ENCODE assay signal across 8 cellular contexts in the genomic region with DNA sequence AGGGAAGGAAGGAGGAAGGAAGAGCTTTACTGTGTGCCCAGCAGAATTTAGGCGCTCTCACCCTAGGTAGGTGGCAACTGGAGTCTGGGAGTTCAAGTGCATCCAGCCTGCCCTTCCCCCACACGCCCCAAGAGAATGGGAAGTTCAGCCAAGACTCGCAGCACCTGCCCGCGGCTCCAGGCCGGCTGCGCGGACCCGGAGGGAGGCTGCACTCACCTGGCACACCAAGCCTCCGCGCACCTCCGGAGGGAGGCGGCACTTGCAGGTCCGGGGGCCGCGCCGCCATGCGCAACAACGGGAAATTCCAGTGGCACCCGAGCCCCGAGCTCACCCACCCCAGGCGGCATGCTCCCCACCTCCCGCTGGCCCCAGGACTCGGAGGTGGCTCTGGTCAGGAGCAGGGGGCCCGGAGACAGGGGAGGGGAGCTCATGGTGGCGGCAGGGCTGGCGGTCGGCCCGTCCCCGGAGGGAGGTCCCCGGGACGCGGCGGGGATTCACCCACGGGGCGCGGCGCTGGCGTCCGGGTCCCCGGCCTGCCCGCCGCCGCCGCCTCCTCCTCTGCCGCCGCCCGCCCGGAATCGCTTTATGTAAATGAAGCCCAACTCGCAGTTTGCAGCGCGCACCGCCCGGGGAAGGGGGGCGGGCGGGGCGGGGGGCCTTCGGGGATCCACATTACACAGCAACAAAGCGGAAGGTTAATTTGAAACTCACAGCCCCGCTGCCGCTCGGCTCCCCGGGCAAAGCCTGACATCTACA. TPM values are rescaled to one million over a fixed set of nuclear protein-coding genes. Genes with fewer than 3 reads are reported as not detected.
DNase-seq lines count a peak whose midpoint lies in the region; ATAC-seq and TF ChIP-seq lines count a peak whose summit lies in the region.

A gene with protein sequence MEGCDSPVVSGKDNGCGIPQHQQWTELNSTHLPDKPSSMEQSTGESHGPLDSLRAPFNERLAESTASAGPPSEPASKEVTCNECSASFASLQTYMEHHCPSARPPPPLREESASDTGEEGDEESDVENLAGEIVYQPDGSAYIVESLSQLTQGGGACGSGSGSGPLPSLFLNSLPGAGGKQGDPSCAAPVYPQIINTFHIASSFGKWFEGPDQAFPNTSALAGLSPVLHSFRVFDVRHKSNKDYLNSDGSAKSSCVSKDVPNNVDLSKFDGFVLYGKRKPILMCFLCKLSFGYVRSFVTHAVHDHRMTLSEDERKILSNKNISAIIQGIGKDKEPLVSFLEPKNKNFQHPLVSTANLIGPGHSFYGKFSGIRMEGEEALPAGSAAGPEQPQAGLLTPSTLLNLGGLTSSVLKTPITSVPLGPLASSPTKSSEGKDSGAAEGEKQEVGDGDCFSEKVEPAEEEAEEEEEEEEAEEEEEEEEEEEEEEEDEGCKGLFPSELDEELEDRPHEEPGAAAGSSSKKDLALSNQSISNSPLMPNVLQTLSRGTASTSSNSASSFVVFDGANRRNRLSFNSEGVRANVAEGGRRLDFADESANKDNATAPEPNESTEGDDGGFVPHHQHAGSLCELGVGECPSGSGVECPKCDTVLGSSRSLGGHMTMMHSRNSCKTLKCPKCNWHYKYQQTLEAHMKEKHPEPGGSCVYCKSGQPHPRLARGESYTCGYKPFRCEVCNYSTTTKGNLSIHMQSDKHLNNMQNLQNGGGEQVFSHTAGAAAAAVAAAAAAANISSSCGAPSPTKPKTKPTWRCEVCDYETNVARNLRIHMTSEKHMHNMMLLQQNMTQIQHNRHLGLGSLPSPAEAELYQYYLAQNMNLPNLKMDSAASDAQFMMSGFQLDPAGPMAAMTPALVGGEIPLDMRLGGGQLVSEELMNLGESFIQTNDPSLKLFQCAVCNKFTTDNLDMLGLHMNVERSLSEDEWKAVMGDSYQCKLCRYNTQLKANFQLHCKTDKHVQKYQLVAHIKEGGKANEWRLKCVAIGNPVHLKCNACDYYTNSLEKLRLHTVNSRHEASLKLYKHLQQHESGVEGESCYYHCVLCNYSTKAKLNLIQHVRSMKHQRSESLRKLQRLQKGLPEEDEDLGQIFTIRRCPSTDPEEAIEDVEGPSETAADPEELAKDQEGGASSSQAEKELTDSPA (N-terminal part only) (minus strand): TSS at position 593 of the 756 bp plus-strand sequence. CDS start 87,983 bp downstream, outside the sequence.

- H3K56ac ChIP-seq in H9 (ENCODE audit: insufficient read length, low read depth, low read length): no peak within 1 kb of the TSS

- no peak within 1 kb of the TSS for H4K5ac ChIP-seq in H9 (ENCODE audit: insufficient read length, low read depth, low read length)

- H3K4me3 Mint-ChIP-seq in activated CD4-positive, alpha-beta T cell treated with anti-CD3 and anti-CD28 coated beads for 36 hours: peak within 1 kb of the TSS; percentile 45
- peak within 1 kb of the TSS; percentile 63 to 78 for H3K4me3 Mint-ChIP-seq in H9
- H3K4me3 Mint-ChIP-seq in activated T-cell treated with anti-CD3 and anti-CD28 coated beads, Interleukin-2, amount 50 U/mL, for 24 hours: peak within 1 kb of the TSS; percentile 22
- peak within 1 kb of the TSS; percentile 86 to 91 (median 90) for H3K4me3 Mint-ChIP-seq in nephron

- no peaks in the 10 kb centered on the region for H3K9me3 ChIP-seq in H9 (ENCODE audit: control insufficient read depth, low read depth, low read length)

- no CpG with 5 or more reads among the region's 64 CpGs for WGBS in H9 (ENCODE audit: extremely low coverage, insufficient read length, low lambda C conversion rate)

- TF ChIP-seq CTCF in H9 (conservative IDR thresholded peaks at IDR 0.05) (no peak; the same call in 2 of the 3 replicates), fibroblast of the aortic adventitia (IDR thresholded peaks at IDR 0.05; ENCODE audit: insufficient read depth, low read length) (peak; percentile 21), nephron (IDR thresholded peaks at IDR 0.05; ENCODE audit: unreplicated experiment in 3 of 3) (peak in 1 of 3 experiments; percentile 28)

- peak; percentile 69 for ATAC-seq in activated CD4-positive, alpha-beta T cell treated with anti-CD3 and anti-CD28 coated beads for 36 hours

- H2BK5ac ChIP-seq in H9 (ENCODE audit: insufficient read length, low read length): no peak within 1 kb of the TSS

- H3T11ph ChIP-seq in H9 (ENCODE audit: low read length): no peak within 1 kb of the TSS

- H3K4me2 ChIP-seq in H9 (ENCODE audit: insufficient read depth, insufficient read length, low read length): peak within 1 kb of the TSS; percentile 52

- peak; percentile 57 for DNase-seq in activated CD4-positive, alpha-beta T cell treated with anti-CD3 and anti-CD28 coated beads for 36 hours
- DNase-seq in activated CD4-positive, alpha-beta T cell treated with anti-CD3 and anti-CD28 coated beads for 1 hour: no peak
- DNase-seq in H9 (peak; percentile 83), M059J (ENCODE audit: low read depth) (peak; percentile 73), fibroblast of the aortic adventitia (ENCODE audit: low read depth) (peak; percentile 51), HUDEP-2 (lab: John Stamatoyannopoulos, UW; ENCODE audit: unreplicated experiment in 76 of 76) (no peak)
- DNase-seq in activated T-cell treated with anti-CD3 and anti-CD28 coated beads, Interleukin-2, amount 50 U/mL, for 24 hours: no peak

- H2AK5ac ChIP-seq in H9 (ENCODE audit: insufficient read length, low read length): no peak within 1 kb of the TSS

- no peak within 1 kb of the TSS for H2BK20ac ChIP-seq in H9 (ENCODE audit: low read depth, low read length, poor library complexity, severe bottlenecking)

- no peak within 1 kb of the TSS for H2BK15ac ChIP-seq in H9 (ENCODE audit: low read depth, low read length)

- no peak within 1 kb of the TSS for H2BK12ac ChIP-seq in H9 (ENCODE audit: insufficient read length, low read depth, low read length)

- H3K27ac ChIP-seq in H9 (ENCODE audit: insufficient read length, low read depth, low read length): no peak within 1 kb of the TSS

- no peak within 1 kb of the TSS for H3K23ac ChIP-seq in H9 (ENCODE audit: insufficient read length, low read depth, low read length)

- H2AFZ ChIP-seq in H9 (ENCODE audit: low read length): no peak within 1 kb of the TSS

- H3K36me3 Mint-ChIP-seq in activated CD4-positive, alpha-beta T cell treated with anti-CD3 and anti-CD28 coated beads for 36 hours (ENCODE audit: low read depth): no peaks in the 10 kb centered on the region
- peaks cover 0 to 2% (median 0%) of the 10 kb centered on the region in 3 experiments; a peak in 1 of 7 replicates for H3K36me3 Mint-ChIP-seq in H9 (ENCODE audit: insufficient read depth in 1 of 3, low read depth in 3 of 3)
- no peaks in the 10 kb centered on the region for H3K36me3 Mint-ChIP-seq in activated T-cell treated with anti-CD3 and anti-CD28 coated beads, Interleukin-2, amount 50 U/mL, for 24 hours (ENCODE audit: low read depth)
- peaks cover under 1% of the 10 kb centered on the region for H3K36me3 Mint-ChIP-seq in nephron (ENCODE audit: low read depth)

- no peak within 1 kb of the TSS for H3K9ac ChIP-seq in H9 (ENCODE audit: extremely low read depth, insufficient read length, low read length)

- H3K79me2 ChIP-seq in H9 (ENCODE audit: insufficient read depth, low read length): no peaks in the 10 kb centered on the region

- H3K4me1 ChIP-seq in H9 (ENCODE audit: insufficient read depth, low read length): peaks cover 11% of the 10 kb centered on the region

- H3K79me1 ChIP-seq in H9 (ENCODE audit: insufficient read depth, low read depth, low read length, poor library complexity, severe bottlenecking): no peaks in the 10 kb centered on the region

- H3K14ac ChIP-seq in H9 (ENCODE audit: insufficient read depth, low read length): peak within 1 kb of the TSS; percentile 35; the same call in 1 of the 2 replicates

- POLR2A ChIA-PET in activated CD4-positive, alpha-beta T cell treated with anti-CD3 and anti-CD28 coated beads for 36 hours (lab: Charles Lee): no interaction called here

- H3K4ac ChIP-seq in H9 (ENCODE audit: low read depth, low read length): no peak within 1 kb of the TSS

- peaks cover 2% of the 10 kb centered on the region for H4K20me1 ChIP-seq in H9 (ENCODE audit: control insufficient read depth, insufficient read depth, insufficient read length)

- H3K27ac Mint-ChIP-seq in activated CD4-positive, alpha-beta T cell treated with anti-CD3 and anti-CD28 coated beads for 36 hours: no peak within 1 kb of the TSS
- H3K27ac Mint-ChIP-seq in H9: peak within 1 kb of the TSS in 2 of 3 experiments; percentile 46 to 67; a peak in 2 of 7 replicates
- no peak within 1 kb of the TSS for H3K27ac Mint-ChIP-seq in activated T-cell treated with anti-CD3 and anti-CD28 coated beads, Interleukin-2, amount 50 U/mL, for 24 hours
- H3K27ac Mint-ChIP-seq in nephron: peak within 1 kb of the TSS; percentile 91 to 94 (median 92)

- no peak within 1 kb of the TSS for H4K91ac ChIP-seq in H9 (ENCODE audit: insufficient read length, low read depth, low read length)

- H3K23me2 ChIP-seq in H9 (ENCODE audit: insufficient read length, low read depth, low read length, poor library complexity, severe bottlenecking): peaks cover 7% of the 10 kb centered on the region

- H3K27me3 Mint-ChIP-seq in activated CD4-positive, alpha-beta T cell treated with anti-CD3 and anti-CD28 coated beads for 36 hours: peaks cover 30% of the 10 kb centered on the region
- H3K27me3 Mint-ChIP-seq in H9 (ENCODE audit: low read depth) (peaks cover 49% of the 10 kb centered on the region), nephron (ENCODE audit: low read depth) (peaks cover 4% of the 10 kb centered on the region)
- peaks cover 48% of the 10 kb centered on the region for H3K27me3 Mint-ChIP-seq in activated T-cell treated with anti-CD3 and anti-CD28 coated beads, Interleukin-2, amount 50 U/mL, for 24 hours

- H3K4me3 ChIP-seq in fibroblast of the aortic adventitia (ENCODE audit: low read depth, low read length): peak within 1 kb of the TSS; percentile 80

- no peak within 1 kb of the TSS for H4K8ac ChIP-seq in H9 (replicated peaks; ENCODE audit: insufficient read length, low read depth, low read length)

- H3K9me3 Mint-ChIP-seq in activated CD4-positive, alpha-beta T cell treated with anti-CD3 and anti-CD28 coated beads for 36 hours (ENCODE audit: low read depth): no peaks in the 10 kb centered on the region
- H3K9me3 Mint-ChIP-seq in H9 (peaks cover 0 to 7% of the 10 kb centered on the region in 2 experiments; a peak in 2 of 5 replicates), nephron (no peaks in the 10 kb centered on the region)
- no peaks in the 10 kb centered on the region for H3K9me3 Mint-ChIP-seq in activated T-cell treated with anti-CD3 and anti-CD28 coated beads, Interleukin-2, amount 50 U/mL, for 24 hours

- H3K18ac ChIP-seq in H9 (ENCODE audit: insufficient read length, low read depth, low read length): no peak within 1 kb of the TSS

- intact Hi-C loops in activated CD4-positive, alpha-beta T cell treated with anti-CD3 and anti-CD28 coated beads for 36 hours (cut with DNase I, micrococcal nuclease): no loop called here

- CTCF ChIA-PET in activated CD4-positive, alpha-beta T cell treated with anti-CD3 and anti-CD28 coated beads for 36 hours (lab: Charles Lee): no interaction called here

- H2BK120ac ChIP-seq in H9 (ENCODE audit: low read depth, low read length, poor library complexity, severe bottlenecking): no peak within 1 kb of the TSS

- peaks cover 3% of the 10 kb centered on the region for H3K4me1 Mint-ChIP-seq in activated CD4-positive, alpha-beta T cell treated with anti-CD3 and anti-CD28 coated beads for 36 hours
- H3K4me1 Mint-ChIP-seq in H9: peaks cover 44 to 53% of the 10 kb centered on the region in 2 experiments
- peaks cover 4% of the 10 kb centered on the region for H3K4me1 Mint-ChIP-seq in activated T-cell treated with anti-CD3 and anti-CD28 coated beads, Interleukin-2, amount 50 U/mL, for 24 hours (ENCODE audit: low read depth)
- peaks cover 46% of the 10 kb centered on the region for H3K4me1 Mint-ChIP-seq in nephron

- peaks cover 82% of the 10 kb centered on the region for H3K27me3 ChIP-seq in H9 (ENCODE audit: insufficient read depth, low read length)

RNA-seq across cellular contexts. Expression of the gene that starts here (rescaled TPM):
- under 1 TPM; 0.27 to 0.37 TPM for total RNA-seq in activated CD4-positive, alpha-beta T cell treated with anti-CD3 and anti-CD28 coated beads for 36 hours
- total RNA-seq in H9 (2021) (1.1 and 1.5 TPM in 2 replicates), fibroblast of the aortic adventitia (ENCODE audit: low replicate concordance) (4.8 and 8.1 TPM in 2 replicates)
- total RNA-seq in M059J (2014; rRNA removed; shearing (Covaris generic)): 1.3 and 3.2 TPM in 2 replicates

Comparison
In these comparisons a context has a peak if more than half of its experiments do, and no peak if none do; other contexts are left out.
1. Peak in DNase-seq and ATAC-seq in activated CD4-positive, alpha-beta T cell treated with anti-CD3 and anti-CD28 coated beads for 36 hours; RNA of the gene not detected or under 1 TPM.
2. DNase-seq: peak in H9 (single experiment), M059J (single experiment) and fibroblast of the aortic adventitia (single experiment); none in activated CD4-positive, alpha-beta T cell treated with anti-CD3 and anti-CD28 coated beads for 1 hour (single experiment), activated T-cell treated with anti-CD3 and anti-CD28 coated beads, Interleukin-2, amount 50 U/mL, for 24 hours (single experiment) and HUDEP-2 (0 of 76).
3. H3K27ac Mint-ChIP-seq: peak in H9 (2 of 3) and nephron (3 of 3); none in activated CD4-positive, alpha-beta T cell treated with anti-CD3 and anti-CD28 coated beads for 36 hours (single experiment) and activated T-cell treated with anti-CD3 and anti-CD28 coated beads, Interleukin-2, amount 50 U/mL, for 24 hours (single experiment).
4. H3K4me3 Mint-ChIP-seq: peak in every context shown above with its lines; median percentile 90 in nephron; 70 in H9; 45 in activated CD4-positive, alpha-beta T cell treated with anti-CD3 and anti-CD28 coated beads for 36 hours; 22 in activated T-cell treated with anti-CD3 and anti-CD28 coated beads, Interleukin-2, amount 50 U/mL, for 24 hours.